25 cellular contexts compared by ENCODE assay signal in the genomic region with DNA sequence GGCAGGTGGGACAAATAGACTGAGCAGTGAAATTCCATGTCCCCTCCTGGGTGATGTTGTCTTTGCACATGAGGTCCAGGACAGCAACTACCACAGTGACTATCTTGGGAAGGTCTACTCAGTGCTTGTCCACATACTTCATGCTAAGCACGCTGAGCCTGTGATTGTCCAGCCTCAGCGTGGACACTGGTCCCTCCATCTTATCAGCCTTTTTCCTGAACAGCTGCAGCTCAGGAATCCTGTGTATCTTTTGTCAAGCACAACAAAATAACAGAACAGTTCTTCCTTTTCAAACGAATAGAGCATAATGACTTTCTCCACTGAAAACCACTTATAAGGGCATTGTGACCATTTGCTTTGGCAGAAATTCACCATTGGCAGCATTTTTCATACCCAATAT.
DNase-seq lines count a peak whose midpoint lies in the region; ATAC-seq and TF ChIP-seq lines count a peak whose summit lies in the region.
"Had no signal": no experiment of that assay in that cellular context is flagged by ENCODE, and none has a peak within 500 bp of the region (broad histone marks: within the 10 kb centered on the region; RNA-seq: fewer than 3 reads in every experiment).

No MANE protein-coding gene starts in this region.

- H3K36me3 Mint-ChIP-seq in activated naive CD8-positive, alpha-beta T cell treated with anti-CD3 and anti-CD28 coated beads, Interleukin-2, amount 10 ng/mL, durations not matched to agents 7 days and 5 days: peaks cover 41% of the 10 kb centered on the region
- H3K36me3 Mint-ChIP-seq in memory B cell: peaks cover 9% of the 10 kb centered on the region

- POLR2A ChIA-PET in activated naive CD8-positive, alpha-beta T cell treated with anti-CD3 and anti-CD28 coated beads, Interleukin-2, amount 10 ng/mL, durations not matched to agents 7 days and 5 days (lab: Charles Lee): no interaction called here

- intact Hi-C loops in left ventricle myocardium inferior (cut with micrococcal nuclease) (no loop called here), Right ventricle myocardium superior (cut with DNase I) (no loop called here)

- H3K9ac ChIP-seq in trophoblast cell (ENCODE audit: low read length): no peak overlapping the region

- DNase-seq in left ventricle myocardium inferior (no peak), Right ventricle myocardium superior (no peak), memory B cell (ENCODE audit: low spot score in 2 of 2) (no peak), substantia nigra (lab: John Stamatoyannopoulos, UW) (no peak), trophoblast cell (no peak), HUDEP-2 (lab: John Stamatoyannopoulos, UW; ENCODE audit: unreplicated experiment in 76 of 76) (no peak)
- no peak for DNase-seq in activated naive CD8-positive, alpha-beta T cell treated with anti-CD3 and anti-CD28 coated beads, Interleukin-2, amount 10 ng/mL, durations not matched to agents 7 days and 5 days
- DNase-seq: activated B cell treated with CpG ODN at 0.5 μM for 24 hours; activated effector memory CD4-positive, alpha-beta T cell treated with anti-CD3 and anti-CD28 coated beads, Interleukin-2, amount 50 U/mL, for 16 hours; COR-L47; gastrocnemius medialis; H7; KG1; MV-4-11; naive B cell; NCI-H1694; NCI-H345; Peyer's patch; stimulated activated CD4-positive, alpha-beta T cell treated with anti-CD3 and anti-CD28 coated beads, Interleukin-1b, Interleukin-23, amount 100 ng/mL, for 48 hours; stimulated activated naive CD4-positive, alpha-beta T cell had no signal

- no peaks in the 10 kb centered on the region for H3K36me3 ChIP-seq in left ventricle myocardium inferior
- H3K36me3 ChIP-seq in trophoblast cell (ENCODE audit: control insufficient read depth in 1 of 2, insufficient read depth in 2 of 2, low read length in 2 of 2): peaks cover 1 to 2% of the 10 kb centered on the region in 2 experiments
- H3K36me3 ChIP-seq: ascending aorta, gastrocnemius medialis, Peyer's patch, upper lobe of left lung had no signal

- no peak overlapping the region for H2BK12ac ChIP-seq in trophoblast cell (ENCODE audit: low read length)

- H2AFZ ChIP-seq in trophoblast cell (ENCODE audit: insufficient read depth, low read length, poor library complexity): no peak overlapping the region

- no peak overlapping the region for H3K4ac ChIP-seq in trophoblast cell (ENCODE audit: low read depth, low read length)

- no peak for TF ChIP-seq CTCF in left ventricle myocardium inferior (IDR thresholded peaks at IDR 0.05; ENCODE audit: borderline replicate concordance)

- no peak overlapping the region for H3K4me3 Mint-ChIP-seq in activated naive CD8-positive, alpha-beta T cell treated with anti-CD3 and anti-CD28 coated beads, Interleukin-2, amount 10 ng/mL, durations not matched to agents 7 days and 5 days
- no peak overlapping the region for H3K4me3 Mint-ChIP-seq in memory B cell
- H3K4me3 Mint-ChIP-seq: activated B cell treated with CpG ODN at 0.5 μM for 24 hours, naive B cell had no signal

- no peak overlapping the region for H4K12ac ChIP-seq in trophoblast cell (ENCODE audit: low read depth, low read length)

- H3K4me1 Mint-ChIP-seq in activated naive CD8-positive, alpha-beta T cell treated with anti-CD3 and anti-CD28 coated beads, Interleukin-2, amount 10 ng/mL, durations not matched to agents 7 days and 5 days: peaks cover 52% of the 10 kb centered on the region
- H3K4me1 Mint-ChIP-seq in memory B cell: peaks cover 12% of the 10 kb centered on the region

- no peak overlapping the region for H4K8ac ChIP-seq in trophoblast cell (ENCODE audit: low read depth, low read length)

- no peak overlapping the region for H4K91ac ChIP-seq in trophoblast cell (ENCODE audit: low read depth, low read length)

- no peaks in the 10 kb centered on the region for H3K27me3 Mint-ChIP-seq in activated naive CD8-positive, alpha-beta T cell treated with anti-CD3 and anti-CD28 coated beads, Interleukin-2, amount 10 ng/mL, durations not matched to agents 7 days and 5 days
- no peaks in the 10 kb centered on the region for H3K27me3 Mint-ChIP-seq in memory B cell
- H3K27me3 Mint-ChIP-seq: activated B cell treated with CpG ODN at 0.5 μM for 24 hours, naive B cell, progenitor cell of endocrine pancreas had no signal

- no peaks in the 10 kb centered on the region for H3K27me3 ChIP-seq in left ventricle myocardium inferior (ENCODE audit: low read depth)
- H3K27me3 ChIP-seq in trophoblast cell (ENCODE audit: insufficient read depth, low read length): no peaks in the 10 kb centered on the region
- H3K27me3 ChIP-seq: ascending aorta, gastrocnemius medialis, Peyer's patch, upper lobe of left lung had no signal

- no peak overlapping the region for H2BK120ac ChIP-seq in trophoblast cell (ENCODE audit: insufficient read depth, low read length, poor library complexity)

- H3K9me3 ChIP-seq in left ventricle myocardium inferior (replicated peaks) (no peaks in the 10 kb centered on the region), trophoblast cell (ENCODE audit: insufficient read depth, low read depth, low read length) (no peaks in the 10 kb centered on the region)
- H3K9me3 ChIP-seq: ascending aorta, gastrocnemius medialis, Peyer's patch, upper lobe of left lung had no signal

- H3K27ac Mint-ChIP-seq in activated naive CD8-positive, alpha-beta T cell treated with anti-CD3 and anti-CD28 coated beads, Interleukin-2, amount 10 ng/mL, durations not matched to agents 7 days and 5 days: peak overlapping the region; percentile 31
- H3K27ac Mint-ChIP-seq in memory B cell: peak overlapping the region; percentile 19
- H3K27ac Mint-ChIP-seq: activated B cell treated with CpG ODN at 0.5 μM for 24 hours, progenitor cell of endocrine pancreas had no signal

- H3K79me1 ChIP-seq in trophoblast cell (ENCODE audit: low read length): no peaks in the 10 kb centered on the region

- no peaks in the 10 kb centered on the region for H3K79me2 ChIP-seq in trophoblast cell (ENCODE audit: control insufficient read depth, insufficient read depth, low read length, poor library complexity)

- no CpG with 5 or more reads among the region's 3 CpGs for WGBS in trophoblast cell (ENCODE audit: extremely low coverage, insufficient coverage, insufficient read length)

- peaks cover 1% of the 10 kb centered on the region for H3K9me3 Mint-ChIP-seq in activated naive CD8-positive, alpha-beta T cell treated with anti-CD3 and anti-CD28 coated beads, Interleukin-2, amount 10 ng/mL, durations not matched to agents 7 days and 5 days
- peaks cover 2% of the 10 kb centered on the region for H3K9me3 Mint-ChIP-seq in memory B cell
- H3K9me3 Mint-ChIP-seq: activated B cell treated with CpG ODN at 0.5 μM for 24 hours had no signal

- H3K4me1 ChIP-seq in left ventricle myocardium inferior (peaks cover 57% of the 10 kb centered on the region), trophoblast cell (ENCODE audit: control insufficient read depth in 1 of 2, insufficient read depth in 2 of 2, low read length in 2 of 2) (peaks cover 4 to 5% of the 10 kb centered on the region in 2 experiments)

- H2BK5ac ChIP-seq in trophoblast cell (ENCODE audit: low read depth, low read length, poor library complexity): no peak overlapping the region

- no peak overlapping the region for H3K14ac ChIP-seq in trophoblast cell (ENCODE audit: low read length)

- H3K4me2 ChIP-seq in trophoblast cell (ENCODE audit: low read length): no peak overlapping the region

- H3K27ac ChIP-seq in left ventricle myocardium inferior (replicated peaks) (peak overlapping the region; percentile 72), substantia nigra (ENCODE audit: low read depth, low read length, poor library complexity, severe bottlenecking) (peak overlapping the region; percentile 39), trophoblast cell (ENCODE audit: low read depth, low read length) (no peak overlapping the region)
- H3K27ac ChIP-seq: ascending aorta, gastrocnemius medialis had no signal

- no peak overlapping the region for H3K23ac ChIP-seq in trophoblast cell (ENCODE audit: low read length)

- ATAC-seq in Right ventricle myocardium superior (ENCODE audit: poor library complexity) (no peak), memory B cell (ENCODE audit: low read depth) (no peak), GM21825 (IDR thresholded peaks at IDR 0.05; ENCODE audit: unreplicated experiment) (no peak)
- ATAC-seq in activated naive CD8-positive, alpha-beta T cell treated with anti-CD3 and anti-CD28 coated beads, Interleukin-2, amount 10 ng/mL, durations not matched to agents 7 days and 5 days (ENCODE audit: low read depth): no peak
- ATAC-seq: esophagus mucosa, gastrocnemius medialis had no signal

- H3K4me3 ChIP-seq in left ventricle myocardium inferior (no peak overlapping the region), trophoblast cell (ENCODE audit: low read depth, low read length) (no peak overlapping the region)
- H3K4me3 ChIP-seq: ascending aorta, gastrocnemius medialis, Peyer's patch, upper lobe of left lung had no signal

- no peak overlapping the region for H2AK5ac ChIP-seq in trophoblast cell (ENCODE audit: low read length)

- H3K18ac ChIP-seq in trophoblast cell (ENCODE audit: low read length): no peak overlapping the region
